20 cellular contexts compared by ENCODE assay signal in genomic region chr7:49995681-49996080, GRCh38.
"Had no signal": no experiment of that assay in that cellular context is flagged by ENCODE, and none has a peak within 500 bp of the region (broad histone marks: within the 10 kb centered on the region; RNA-seq: fewer than 3 reads in every experiment).

No MANE protein-coding gene starts in this region.

- DNase-seq: stimulated activated CD4-positive, alpha-beta T cell treated with anti-CD3 and anti-CD28 coated beads, Interleukin-2, amount 100 ng/mL, for 48 hours; stimulated activated CD4-positive, alpha-beta T cell treated with anti-CD3 and anti-CD28 coated beads, Interleukin-4, amount 100 ng/mL, for 1 hour; stimulated activated CD4-positive, alpha-beta T cell treated with anti-CD3 and anti-CD28 coated beads, Interleukin-4, amount 100 ng/mL, for 24 hours; stimulated activated CD4-positive, alpha-beta T cell treated with anti-CD3 and anti-CD28 coated beads, Interleukin-4, amount 100 ng/mL, for 4 hours; stimulated activated CD8-positive, alpha-beta memory T cell treated with anti-CD3 and anti-CD28 coated beads, Interleukin-4, amount 100 ng/mL, for 48 hours; stimulated activated naive B cell treated with anti-CD40 and anti-IgM and Interleukin-4, amounts not matched to agents 10 μg/mL and 1 μg/mL and 100 μg/mL, for 72 hours; stimulated activated naive CD4-positive, alpha-beta T cell; stimulated activated naive CD4-positive, alpha-beta T cell treated with Interleukin-2 at 50 U/mL for 16 hours; stimulated activated naive CD8-positive, alpha-beta T cell treated with anti-CD3 and anti-CD28 coated beads, Interleukin-15, amount 100 ng/mL, for 72 hours; stimulated activated naive CD8-positive, alpha-beta T cell treated with anti-CD3 and anti-CD28 coated beads, Interleukin-15, Interleukin-2, amounts not matched to agents 100 U/mL and 50 U/mL, for 24 hours; stomach; substantia nigra; testis; thyroid gland; tibial artery; transverse colon; trophoblast cell; upper lobe of left lung; upper lobe of right lung; uterus had no signal
